Comparison of ENCODE assay signal across 1 cellular context in the genomic region with DNA sequence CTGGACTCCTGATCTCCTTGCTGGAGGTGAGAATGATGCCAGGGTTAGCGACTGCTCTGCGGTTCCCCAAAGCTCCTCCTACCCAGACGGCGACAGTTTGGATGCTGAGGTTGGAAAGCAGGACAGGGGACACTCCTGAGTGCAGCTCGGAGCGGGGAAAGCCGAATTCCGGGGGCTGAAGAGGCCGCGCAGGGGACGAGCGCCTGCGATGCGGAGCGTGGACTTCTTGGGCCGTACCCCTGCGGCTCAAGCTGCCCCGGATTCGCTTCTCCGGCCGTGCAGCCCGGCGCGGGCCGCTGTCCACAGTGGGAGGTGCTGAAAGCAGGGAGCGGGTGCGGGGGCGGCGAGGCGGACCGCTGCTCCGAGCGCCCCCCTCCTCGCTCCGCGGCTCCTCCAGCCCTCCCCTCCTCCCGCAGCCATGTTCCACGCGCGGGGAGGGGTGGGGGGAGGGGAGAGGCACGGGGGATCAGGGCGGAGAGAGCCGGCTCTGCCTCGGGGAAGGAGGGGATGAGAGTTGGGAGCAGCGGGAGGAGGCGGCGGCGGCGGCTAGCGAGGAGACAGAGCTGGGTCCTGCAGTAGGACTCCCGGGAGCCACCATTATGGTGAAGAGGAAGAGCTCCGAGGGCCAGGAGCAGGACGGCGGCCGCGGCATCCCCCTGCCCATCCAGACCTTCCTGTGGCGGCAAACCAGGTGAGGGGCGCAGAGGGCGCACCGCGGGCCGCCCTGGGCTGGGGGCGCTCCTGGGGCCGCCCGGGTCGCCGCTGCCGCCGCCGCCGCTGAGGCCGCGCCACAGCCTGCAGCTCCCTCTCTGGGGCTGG.
TF ChIP-seq lines count a peak whose summit lies in the region.

A gene with protein sequence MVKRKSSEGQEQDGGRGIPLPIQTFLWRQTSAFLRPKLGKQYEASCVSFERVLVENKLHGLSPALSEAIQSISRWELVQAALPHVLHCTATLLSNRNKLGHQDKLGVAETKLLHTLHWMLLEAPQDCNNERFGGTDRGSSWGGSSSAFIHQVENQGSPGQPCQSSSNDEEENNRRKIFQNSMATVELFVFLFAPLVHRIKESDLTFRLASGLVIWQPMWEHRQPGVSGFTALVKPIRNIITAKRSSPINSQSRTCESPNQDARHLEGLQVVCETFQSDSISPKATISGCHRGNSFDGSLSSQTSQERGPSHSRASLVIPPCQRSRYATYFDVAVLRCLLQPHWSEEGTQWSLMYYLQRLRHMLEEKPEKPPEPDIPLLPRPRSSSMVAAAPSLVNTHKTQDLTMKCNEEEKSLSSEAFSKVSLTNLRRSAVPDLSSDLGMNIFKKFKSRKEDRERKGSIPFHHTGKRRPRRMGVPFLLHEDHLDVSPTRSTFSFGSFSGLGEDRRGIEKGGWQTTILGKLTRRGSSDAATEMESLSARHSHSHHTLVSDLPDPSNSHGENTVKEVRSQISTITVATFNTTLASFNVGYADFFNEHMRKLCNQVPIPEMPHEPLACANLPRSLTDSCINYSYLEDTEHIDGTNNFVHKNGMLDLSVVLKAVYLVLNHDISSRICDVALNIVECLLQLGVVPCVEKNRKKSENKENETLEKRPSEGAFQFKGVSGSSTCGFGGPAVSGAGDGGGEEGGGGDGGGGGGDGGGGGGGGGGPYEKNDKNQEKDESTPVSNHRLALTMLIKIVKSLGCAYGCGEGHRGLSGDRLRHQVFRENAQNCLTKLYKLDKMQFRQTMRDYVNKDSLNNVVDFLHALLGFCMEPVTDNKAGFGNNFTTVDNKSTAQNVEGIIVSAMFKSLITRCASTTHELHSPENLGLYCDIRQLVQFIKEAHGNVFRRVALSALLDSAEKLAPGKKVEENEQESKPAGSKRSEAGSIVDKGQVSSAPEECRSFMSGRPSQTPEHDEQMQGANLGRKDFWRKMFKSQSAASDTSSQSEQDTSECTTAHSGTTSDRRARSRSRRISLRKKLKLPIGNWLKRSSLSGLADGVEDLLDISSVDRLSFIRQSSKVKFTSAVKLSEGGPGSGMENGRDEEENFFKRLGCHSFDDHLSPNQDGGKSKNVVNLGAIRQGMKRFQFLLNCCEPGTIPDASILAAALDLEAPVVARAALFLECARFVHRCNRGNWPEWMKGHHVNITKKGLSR (N-terminal part only) (plus strand): TSS at position 359 of the 819 bp plus-strand sequence. CDS start 241 bp downstream, at position 600.

TF ChIP-seq in HepG2, 621 proteins besides CTCF, POLR2A, EP300 and RAD21 (continued from another document):
- TF ChIP-seq, protein P1, sequence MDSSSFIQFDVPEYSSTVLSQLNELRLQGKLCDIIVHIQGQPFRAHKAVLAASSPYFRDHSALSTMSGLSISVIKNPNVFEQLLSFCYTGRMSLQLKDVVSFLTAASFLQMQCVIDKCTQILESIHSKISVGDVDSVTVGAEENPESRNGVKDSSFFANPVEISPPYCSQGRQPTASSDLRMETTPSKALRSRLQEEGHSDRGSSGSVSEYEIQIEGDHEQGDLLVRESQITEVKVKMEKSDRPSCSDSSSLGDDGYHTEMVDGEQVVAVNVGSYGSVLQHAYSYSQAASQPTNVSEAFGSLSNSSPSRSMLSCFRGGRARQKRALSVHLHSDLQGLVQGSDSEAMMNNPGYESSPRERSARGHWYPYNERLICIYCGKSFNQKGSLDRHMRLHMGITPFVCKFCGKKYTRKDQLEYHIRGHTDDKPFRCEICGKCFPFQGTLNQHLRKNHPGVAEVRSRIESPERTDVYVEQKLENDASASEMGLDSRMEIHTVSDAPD (CRISPR knock-in tag; IDR thresholded peaks at IDR 0.05): no peak
- TF ChIP-seq ZNF329 (CRISPR knock-in tag; IDR thresholded peaks at IDR 0.05; ENCODE audit: low read depth) (peak; percentile 90; the same call in 1 of the 2 replicates), ZNF383 (CRISPR knock-in tag; IDR thresholded peaks at IDR 0.05; ENCODE audit: borderline replicate concordance) (no peak), NFE2L2 (IDR thresholded peaks at IDR 0.05; ENCODE audit: low read length) (no peak)
